In genomic region chr18:12908706-12909105, GRCh38 we compare ENCODE assay signal across 19 cellular contexts. TPM values are rescaled to one million over a fixed set of nuclear protein-coding genes. Genes with fewer than 3 reads are reported as not detected.
DNase-seq lines count a peak whose midpoint lies in the region; TF ChIP-seq lines count a peak whose summit lies in the region.
"Had no signal": no experiment of that assay in that cellular context is flagged by ENCODE, and none has a peak within 500 bp of the region (broad histone marks: within the 10 kb centered on the region; RNA-seq: fewer than 3 reads in every experiment).

No MANE protein-coding gene starts in this region.

- H3K4me2 ChIP-seq in hepatocyte, result no peak overlapping the region
- peak overlapping the region; percentile 75 for H3K4me2 ChIP-seq in smooth muscle cell
- H3K4me2 ChIP-seq: GM23338 had no signal

- H3K4me1 ChIP-seq in hepatocyte (ENCODE audit: insufficient read depth) (no peaks in the 10 kb centered on the region), smooth muscle cell (ENCODE audit: low read depth) (peaks cover 13% of the 10 kb centered on the region)
- H3K4me1 ChIP-seq: BE2C had no signal

- H3K79me2 ChIP-seq in hepatocyte (no peaks in the 10 kb centered on the region), smooth muscle cell (ENCODE audit: low read depth) (no peaks in the 10 kb centered on the region)

- no peaks in the 10 kb centered on the region for H3K36me3 ChIP-seq in hepatocyte (replicated peaks; ENCODE audit: insufficient read depth, low read depth)
- H3K36me3 ChIP-seq in smooth muscle cell (ENCODE audit: low read depth), result no peaks in the 10 kb centered on the region
- H3K36me3 ChIP-seq: BE2C had no signal

- TF ChIP-seq CTCF in hepatocyte (IDR thresholded peaks at IDR 0.05; ENCODE audit: poor library complexity) (no peak), smooth muscle cell (IDR thresholded peaks at IDR 0.05; ENCODE audit: borderline replicate concordance, insufficient read depth, poor library complexity, severe bottlenecking) (no peak), RWPE1 (conservative IDR thresholded peaks at IDR 0.05; ENCODE audit: low read depth) (no peak)

- CTCF ChIA-PET in RWPE1 (lab: Yijun Ruan, JAX), result no interaction called here

- no peak overlapping the region for H3K4me3 ChIP-seq in hepatocyte
- H3K4me3 ChIP-seq in smooth muscle cell, result no peak overlapping the region
- H3K4me3 ChIP-seq: GM23338 had no signal

- no peaks in the 10 kb centered on the region for H3K9me3 ChIP-seq in hepatocyte (ENCODE audit: low read depth)
- H3K9me3 ChIP-seq in smooth muscle cell (replicated peaks; ENCODE audit: low read depth), result no peaks in the 10 kb centered on the region
- H3K9me3 ChIP-seq: BE2C had no signal

- no peak overlapping the region for H2AFZ ChIP-seq in hepatocyte
- peak overlapping the region; percentile 55 for H2AFZ ChIP-seq in smooth muscle cell (ENCODE audit: low read depth)
- H2AFZ ChIP-seq: GM23338 had no signal

- peak overlapping the region; percentile 17 for H3K27ac ChIP-seq in hepatocyte
- H3K27ac ChIP-seq in smooth muscle cell (ENCODE audit: low read depth), result peak overlapping the region; percentile 44
- no peak overlapping the region for H3K27ac ChIP-seq in RWPE1

- no peaks in the 10 kb centered on the region for H4K20me1 ChIP-seq in hepatocyte (ENCODE audit: insufficient read depth, poor library complexity, severe bottlenecking)
- no peaks in the 10 kb centered on the region for H4K20me1 ChIP-seq in smooth muscle cell (ENCODE audit: low read depth)

- DNase-seq in NCI-H82 (lab: John Stamatoyannopoulos, UW) (peak; percentile 16), NCI-H82 treated with DMSO at 0.1 percent for 48 hours (lab: John Stamatoyannopoulos, UW; ENCODE audit: unreplicated experiment) (no peak), dermis blood vessel endothelial cell (peak; percentile 8), hepatocyte (ENCODE audit: low spot score) (no peak), smooth muscle cell (lab: John Stamatoyannopoulos, UW; ENCODE audit: unreplicated experiment) (no peak), RWPE1 (ENCODE audit: low spot score) (no peak), NCI-H345 treated with DMSO at 0.1 percent for 48 hours (lab: John Stamatoyannopoulos, UW; ENCODE audit: unreplicated experiment) (no peak)
- DNase-seq in stimulated activated CD4-positive, alpha-beta T cell treated with anti-CD3 and anti-CD28 coated beads, Interleukin-12 subunit alpha, Interleukin-12 subunit beta, amount 100 ng/mL, for 4 hours, result no peak
- DNase-seq: 8988T; BE2C; CD4-positive, alpha-beta T cell; NCI-H1092 treated with DMSO at 0.1 percent for 48 hours; NCI-H1694; NCI-H2107; NCI-H2227 treated with DMSO at 0.1 percent for 48 hours; NCI-H524 treated with DMSO at 0.1 percent for 48 hours; OCI-M1; SIG-M5 had no signal

- POLR2A ChIA-PET in RWPE1 (lab: Yijun Ruan, JAX; ENCODE audit: low non-redundant PET), result no interaction called here

- no peaks in the 10 kb centered on the region for H3F3A ChIP-seq in smooth muscle cell (ENCODE audit: low read depth)

- H3K27me3 ChIP-seq in hepatocyte (no peaks in the 10 kb centered on the region), smooth muscle cell (ENCODE audit: low read depth) (no peaks in the 10 kb centered on the region)
- H3K27me3 ChIP-seq: BE2C had no signal

- 80% methylated on average over 4 of the region's 4 CpGs for WGBS in hepatocyte (ENCODE audit: low lambda C conversion rate, missing lambda C conversion rate)
- WGBS in smooth muscle cell (ENCODE audit: low lambda C conversion rate), result 63% methylated on average over 4 of the region's 4 CpGs

- H3K9me2 ChIP-seq in hepatocyte (replicated peaks; ENCODE audit: insufficient read depth), result no peaks in the 10 kb centered on the region

- no peak overlapping the region for H3K9ac ChIP-seq in smooth muscle cell (ENCODE audit: low read depth)

RNA-seq across cellular contexts. Expression of gene PTPN2, which starts 24.7 kb away (rescaled TPM):
- total RNA-seq in dermis blood vessel endothelial cell (21.3 and 31.4 TPM in 2 replicates), hepatocyte (36.7 and 40.3 TPM in 2 replicates), smooth muscle cell (23.9 and 48.7 TPM in 2 replicates)
- polyA plus RNA-seq in hepatocyte (30.5 and 32.0 TPM in 2 replicates), smooth muscle cell (17.1 and 20.1 TPM in 2 replicates)

RNA-seq across cellular contexts. Expression of gene SEH1L, which starts 39.1 kb away (rescaled TPM):
- total RNA-seq in dermis blood vessel endothelial cell (63.0 and 84.0 TPM in 2 replicates), hepatocyte (25.8 and 27.7 TPM in 2 replicates), smooth muscle cell (25.3 and 43.5 TPM in 2 replicates)
- polyA plus RNA-seq in hepatocyte (19.1 and 24.0 TPM in 2 replicates), smooth muscle cell (18.4 and 19.7 TPM in 2 replicates)

Comparison
In these comparisons a context has a peak if more than half of its experiments do, and no peak if none do; other contexts are left out.
1. DNase-seq: peak in NCI-H82 (single experiment) and dermis blood vessel endothelial cell (single experiment); none in NCI-H82 treated with DMSO at 0.1 percent for 48 hours (single experiment), hepatocyte (single experiment), smooth muscle cell (single experiment), stimulated activated CD4-positive, alpha-beta T cell treated with anti-CD3 and anti-CD28 coated beads, Interleukin-12 subunit alpha, Interleukin-12 subunit beta, amount 100 ng/mL, for 4 hours (single experiment), RWPE1 (single experiment) and NCI-H345 treated with DMSO at 0.1 percent for 48 hours (single experiment).